Comparison of ENCODE assay signal across 21 cellular contexts in the genomic region with DNA sequence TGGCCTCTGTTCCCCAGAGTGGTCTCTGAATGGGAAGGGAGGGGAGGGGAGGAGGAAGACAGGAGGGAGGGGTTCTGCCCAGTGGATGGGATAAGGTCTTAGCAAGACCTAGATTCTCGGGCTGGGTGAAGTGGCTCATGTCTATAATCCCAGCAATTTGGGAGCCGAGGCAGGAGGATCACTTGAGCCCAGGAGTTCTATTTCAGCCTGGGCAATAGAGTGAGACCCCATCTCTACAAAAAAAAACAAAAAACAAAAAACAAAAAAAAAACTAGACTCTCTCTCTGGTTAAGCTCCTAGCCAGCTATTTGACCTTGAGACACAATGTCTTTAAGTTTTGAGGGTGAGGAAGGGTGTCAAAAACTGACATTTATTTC. TPM values are rescaled to one million over a fixed set of nuclear protein-coding genes. Genes with fewer than 3 reads are reported as not detected.
DNase-seq lines count a peak whose midpoint lies in the region; ATAC-seq, FAIRE-seq and TF ChIP-seq lines count a peak whose summit lies in the region.
"Had no signal": no experiment of that assay in that cellular context is flagged by ENCODE, and none has a peak within 500 bp of the region (broad histone marks: within the 10 kb centered on the region; RNA-seq: fewer than 3 reads in every experiment).

No MANE protein-coding gene starts in this region.

- TF ChIP-seq CTCF in endothelial cell of umbilical vein (IDR thresholded peaks at IDR 0.05; ENCODE audit: extremely low read depth in 1 of 2, insufficient read depth in 1 of 2, low read depth in 1 of 2, low read length in 2 of 2) (no peak), pancreas (IDR thresholded peaks at IDR 0.05) (no peak), vagina (IDR thresholded peaks at IDR 0.05) (no peak)

- no peak for FAIRE-seq in endothelial cell of umbilical vein (lab: Jason Lieb, UNC)
- no peak for FAIRE-seq in pancreas (lab: Jason Lieb, UNC)
- FAIRE-seq: A204.1, GM12891 had no signal

- dilution Hi-C loops in endothelial cell of umbilical vein (cut with MboI; ENCODE audit: extremely low pct_ligation_motif_present, low sequenced_read_pairs), result no loop called here

- WGBS in pancreas, 2 donors, result 85 to 96% methylated on average over 2 of the region's 2 CpGs
- WGBS in mesendoderm (ENCODE audit: extremely low coverage, insufficient coverage, low lambda C conversion rate), result no CpG with 5 or more reads among the region's 2 CpGs

- no peaks in the 10 kb centered on the region for H3K79me1 ChIP-seq in mesendoderm (ENCODE audit: low read length)

- peak overlapping the region; percentile 88 for H3K27ac ChIP-seq in endothelial cell of umbilical vein (ENCODE audit: insufficient read depth, low read depth, low read length)
- H3K27ac ChIP-seq in pancreas, result peak overlapping the region; percentile 55 to 82 (median 64)
- H3K27ac ChIP-seq in vagina, result peak overlapping the region; percentile 79
- no peak overlapping the region for H3K27ac ChIP-seq in mesendoderm (ENCODE audit: low read depth, low read length)
- H3K27ac ChIP-seq: neutrophil had no signal

- H3K9me3 ChIP-seq in endothelial cell of umbilical vein (replicated peaks; ENCODE audit: control insufficient read depth, insufficient read depth, low read length) (no peaks in the 10 kb centered on the region), pancreas (no peaks in the 10 kb centered on the region), vagina (no peaks in the 10 kb centered on the region)
- H3K9me3 ChIP-seq: neutrophil, spleen had no signal

- TF ChIP-seq POLR2A in endothelial cell of umbilical vein (IDR thresholded peaks at IDR 0.05; ENCODE audit: low read depth, low read length), result no peak
- no peak for TF ChIP-seq POLR2A in vagina (IDR thresholded peaks at IDR 0.05)

- H3K36me3 ChIP-seq in endothelial cell of umbilical vein (ENCODE audit: control insufficient read depth in 2 of 2, extremely low read depth in 1 of 2, insufficient read depth in 2 of 2, low read length in 2 of 2), result no peaks in the 10 kb centered on the region
- H3K36me3 ChIP-seq in pancreas, result no peaks in the 10 kb centered on the region
- no peaks in the 10 kb centered on the region for H3K36me3 ChIP-seq in vagina
- no peaks in the 10 kb centered on the region for H3K36me3 ChIP-seq in mesendoderm (ENCODE audit: control insufficient read depth, insufficient read depth, low read length)
- H3K36me3 ChIP-seq: neutrophil, spleen had no signal

- H4K5ac ChIP-seq in mesendoderm (ENCODE audit: low read length), result no peak overlapping the region

- no peak overlapping the region for H2BK15ac ChIP-seq in mesendoderm (replicated peaks; ENCODE audit: low read depth)

- no peak overlapping the region for H2AK5ac ChIP-seq in mesendoderm (ENCODE audit: low read length)

- ATAC-seq in pancreas (no peak), GM21447 (IDR thresholded peaks at IDR 0.05; ENCODE audit: unreplicated experiment) (no peak)

- H2BK5ac ChIP-seq in mesendoderm (ENCODE audit: low read length), result no peak overlapping the region

- H3K4me1 Mint-ChIP-seq in activated T-cell treated with anti-CD3 and anti-CD28 coated beads, Interleukin-2, amount 50 U/mL, for 24 hours (ENCODE audit: low read depth), result peaks cover 11% of the 10 kb centered on the region

- H4K8ac ChIP-seq in mesendoderm (ENCODE audit: low read depth, low read length), result no peak overlapping the region

- H3K36me3 Mint-ChIP-seq in activated T-cell treated with anti-CD3 and anti-CD28 coated beads, Interleukin-2, amount 50 U/mL, for 24 hours (ENCODE audit: low read depth), result no peaks in the 10 kb centered on the region
- H3K36me3 Mint-ChIP-seq: CD4-positive, alpha-beta memory T cell had no signal

- H3K18ac ChIP-seq in mesendoderm (ENCODE audit: low read length), result no peak overlapping the region

- H3K56ac ChIP-seq in mesendoderm (ENCODE audit: low read length), result no peak overlapping the region

- POLR2A ChIA-PET in endothelial cell of umbilical vein (lab: Charles Lee), result interaction anchor here (0.7 kb wide), 1 partner anchor 107 kb away, joined by 3 read pairs; no protein-coding TSS in a partner anchor

- H3K4me2 ChIP-seq in endothelial cell of umbilical vein (ENCODE audit: insufficient read depth, low read length) (peak overlapping the region; percentile 75), mesendoderm (ENCODE audit: low read length) (no peak overlapping the region)

- BruUV-seq in endothelial cell of umbilical vein (replicated peaks; lab: Mats Ljungman, UMichigan), result no TSS peak

- no peaks in the 10 kb centered on the region for H4K20me1 ChIP-seq in endothelial cell of umbilical vein (replicated peaks; ENCODE audit: control insufficient read depth, extremely low read depth, insufficient read depth, low read length)

- H3K9me1 ChIP-seq in endothelial cell of umbilical vein (replicated peaks; ENCODE audit: control insufficient read depth, extremely low read depth, insufficient read depth, low read length), result no peaks in the 10 kb centered on the region

- no peak overlapping the region for H2AFZ ChIP-seq in endothelial cell of umbilical vein (ENCODE audit: low read depth, low read length)

- H3K23ac ChIP-seq in mesendoderm (ENCODE audit: low read length), result no peak overlapping the region

- peak overlapping the region; percentile 37 for H3K27ac Mint-ChIP-seq in activated T-cell treated with anti-CD3 and anti-CD28 coated beads, Interleukin-2, amount 50 U/mL, for 24 hours
- H3K27ac Mint-ChIP-seq: stimulated activated naive CD8-positive, alpha-beta T cell treated with anti-CD3 and anti-CD28 coated beads, Interleukin-15, Interleukin-2, amounts not matched to agents 100 ng/mL and 50 ng/mL, for 24 hours had no signal

- intact Hi-C loops in endothelial cell of umbilical vein (cut with micrococcal nuclease) (loop anchor here (1.0 to 5.0 kb wide), 4 partner anchors 38 to 351 kb away; no protein-coding TSS in a partner anchor), pancreas (cut with DNase I) (no loop called here), vagina (cut with DNase I) (no loop called here)

- no peaks in the 10 kb centered on the region for H3K9me3 Mint-ChIP-seq in activated T-cell treated with anti-CD3 and anti-CD28 coated beads, Interleukin-2, amount 50 U/mL, for 24 hours
- H3K9me3 Mint-ChIP-seq: CD4-positive, alpha-beta memory T cell; stimulated activated naive CD8-positive, alpha-beta T cell treated with anti-CD3 and anti-CD28 coated beads, Interleukin-15, Interleukin-2, amounts not matched to agents 100 ng/mL and 50 ng/mL, for 24 hours had no signal

- H3K4ac ChIP-seq in mesendoderm (ENCODE audit: low read depth, low read length), result no peak overlapping the region

- no peaks in the 10 kb centered on the region for H3K27me3 ChIP-seq in endothelial cell of umbilical vein (ENCODE audit: control insufficient read depth in 2 of 2, insufficient read depth in 2 of 2, low read length in 2 of 2)
- no peaks in the 10 kb centered on the region for H3K27me3 ChIP-seq in pancreas
- no peaks in the 10 kb centered on the region for H3K27me3 ChIP-seq in vagina
- no peaks in the 10 kb centered on the region for H3K27me3 ChIP-seq in mesendoderm (ENCODE audit: insufficient read depth, low read length, poor library complexity)
- H3K27me3 ChIP-seq: dorsolateral prefrontal cortex, spleen had no signal

- DNase-seq in activated T-cell treated with anti-CD3 and anti-CD28 coated beads, Interleukin-2, amount 50 U/mL, for 24 hours, result no peak
- DNase-seq in activated T-cell treated with anti-CD3 and anti-CD28 coated beads, Interleukin-2, amount 50 U/mL, for 48 hours, result no peak
- DNase-seq in endothelial cell of umbilical vein (ENCODE audit: low read depth, low spot score) (no peak), pancreas (no peak), vagina (ENCODE audit: extremely low spot score in 2 of 2) (no peak), mesendoderm (no peak), NCI-H128 (lab: John Stamatoyannopoulos, UW; ENCODE audit: unreplicated experiment) (no peak)
- DNase-seq: activated CD8-positive, alpha-beta memory T cell treated with anti-CD3 and anti-CD28 coated beads for 24 hours; activated effector memory CD4-positive, alpha-beta T cell treated with Interleukin-2 at 50 U/mL for 16 hours; CD4-positive, alpha-beta memory T cell; dorsolateral prefrontal cortex; NCI-H187 treated with DMSO at 0.1 percent for 48 hours; spleen had no signal

- peaks cover 10% of the 10 kb centered on the region for H3K27me3 Mint-ChIP-seq in activated T-cell treated with anti-CD3 and anti-CD28 coated beads, Interleukin-2, amount 50 U/mL, for 24 hours
- H3K27me3 Mint-ChIP-seq: stimulated activated naive CD8-positive, alpha-beta T cell treated with anti-CD3 and anti-CD28 coated beads, Interleukin-15, Interleukin-2, amounts not matched to agents 100 ng/mL and 50 ng/mL, for 24 hours had no signal

- H3K4me1 ChIP-seq in endothelial cell of umbilical vein (ENCODE audit: control insufficient read depth, extremely low read depth, insufficient read depth, low read length) (peaks cover 55% of the 10 kb centered on the region), pancreas (peaks cover 12 to 30% (median 17%) of the 10 kb centered on the region in 3 donors), vagina (peaks cover 60% of the 10 kb centered on the region), mesendoderm (ENCODE audit: control insufficient read depth, low read depth, low read length) (peaks cover 9% of the 10 kb centered on the region)

- no peaks in the 10 kb centered on the region for H3K79me2 ChIP-seq in endothelial cell of umbilical vein (ENCODE audit: control insufficient read depth, insufficient read depth, low read length)
- H3K79me2 ChIP-seq in mesendoderm (ENCODE audit: control insufficient read depth, insufficient read depth, low read length), result no peaks in the 10 kb centered on the region

- H3K9ac ChIP-seq in endothelial cell of umbilical vein (replicated peaks; ENCODE audit: extremely low read depth, insufficient read depth, low read length), result peak overlapping the region; percentile 45
- no peak overlapping the region for H3K9ac ChIP-seq in mesendoderm (ENCODE audit: low read length)

- CTCF ChIA-PET in endothelial cell of umbilical vein (lab: Charles Lee), result interaction anchor here (0.8 to 3.6 kb wide), 5 partner anchors 20 to 259 kb away, joined by 3 to 28 read pairs (median 3); no protein-coding TSS in a partner anchor

- no peak overlapping the region for H2BK120ac ChIP-seq in mesendoderm (ENCODE audit: low read depth, low read length)

- no peak overlapping the region for H3K4me3 Mint-ChIP-seq in activated T-cell treated with anti-CD3 and anti-CD28 coated beads, Interleukin-2, amount 50 U/mL, for 24 hours
- H3K4me3 Mint-ChIP-seq: CD4-positive, alpha-beta memory T cell; stimulated activated naive CD8-positive, alpha-beta T cell treated with anti-CD3 and anti-CD28 coated beads, Interleukin-15, Interleukin-2, amounts not matched to agents 100 ng/mL and 50 ng/mL, for 24 hours had no signal

- H3K4me3 ChIP-seq in endothelial cell of umbilical vein (replicated peaks in 1 of 3; ENCODE audit: insufficient read depth in 1 of 3, low read depth in 1 of 3, low read length in 3 of 3) (no peak overlapping the region), pancreas (no peak overlapping the region), vagina (no peak overlapping the region), mesendoderm (ENCODE audit: low read length) (no peak overlapping the region)
- H3K4me3 ChIP-seq: dorsolateral prefrontal cortex, lung, spleen had no signal

RNA-seq across cellular contexts. Expression of a gene that starts 11.4 kb away (rescaled TPM):
- total RNA-seq in endothelial cell of umbilical vein (1.4 and 1.8 TPM in 2 replicates), pancreas (under 1 TPM; 0.35 to 0.87 (median 0.61) TPM), vagina (1.5 TPM)
- polyA plus RNA-seq in endothelial cell of umbilical vein (0.64 and 0.92 TPM in 2 replicates), pancreas (1 to 10 TPM; 1.3 to 1.5 TPM)
- polyA plus RNA-seq in endothelial cell of umbilical vein (2011; cell fraction: cytosol; rRNA removed), result 1.8 and 2.2 TPM in 2 replicates
- polyA plus RNA-seq in endothelial cell of umbilical vein (2011; cell fraction: nucleus; rRNA removed), result 0.90 and 1.3 TPM in 2 replicates
- polyA plus RNA-seq in endothelial cell of umbilical vein (2012), result 3.3 and 8.5 TPM in 2 replicates
- 0.24 and 0.70 TPM in 2 replicates for polyA minus RNA-seq in endothelial cell of umbilical vein
- 2.8 TPM for polyA minus RNA-seq in endothelial cell of umbilical vein (2011; cell fraction: cytosol; rRNA and poly(A)+ RNA removed)
- polyA minus RNA-seq in endothelial cell of umbilical vein (2011; cell fraction: nucleus; rRNA and poly(A)+ RNA removed), result 0.29 and 0.48 TPM in 2 replicates
- 3.9 TPM for polyA plus RNA-seq in mesendoderm (2013, experiment 1 of 2)
- 4.1 TPM for polyA plus RNA-seq in mesendoderm (2013, experiment 2 of 2)

RNA-seq across cellular contexts. Expression of a gene that starts 37.5 kb away (rescaled TPM):
- 363 and 394 TPM in 2 replicates for total RNA-seq in endothelial cell of umbilical vein
- polyA plus RNA-seq in endothelial cell of umbilical vein, result 414 and 436 TPM in 2 replicates
- 349 and 462 TPM in 2 replicates for polyA plus RNA-seq in endothelial cell of umbilical vein (2011; cell fraction: cytosol; rRNA removed)
- polyA plus RNA-seq in endothelial cell of umbilical vein (2011; cell fraction: nucleus; rRNA removed), result 354 and 389 TPM in 2 replicates
- polyA plus RNA-seq in endothelial cell of umbilical vein (2012), result 254 and 300 TPM in 2 replicates
- polyA minus RNA-seq in endothelial cell of umbilical vein, result 209 and 240 TPM in 2 replicates
- polyA minus RNA-seq in endothelial cell of umbilical vein (2011; cell fraction: cytosol; rRNA and poly(A)+ RNA removed), result 1.9 TPM
- 110 and 175 TPM in 2 replicates for polyA minus RNA-seq in endothelial cell of umbilical vein (2011; cell fraction: nucleus; rRNA and poly(A)+ RNA removed)
- total RNA-seq in pancreas, result 10 to 100 TPM; 22.2 to 61.5 (median 29.4) TPM
- polyA plus RNA-seq in pancreas, result 10 to 100 TPM; 20.4 to 36.8 TPM
- 45.2 TPM for total RNA-seq in vagina
- 54.2 TPM for polyA plus RNA-seq in mesendoderm (2013, experiment 1 of 2)
- polyA plus RNA-seq in mesendoderm (2013, experiment 2 of 2), result 56.7 TPM
- total RNA-seq: CD4-positive, alpha-beta memory T cell had no signal
- polyA plus RNA-seq: CD4-positive, alpha-beta memory T cell had no signal

RNA-seq across cellular contexts. Expression of a gene that starts 51.4 kb away (rescaled TPM):
- total RNA-seq in endothelial cell of umbilical vein, result 40.3 and 44.4 TPM in 2 replicates
- 9.3 and 10.2 TPM in 2 replicates for polyA plus RNA-seq in endothelial cell of umbilical vein
- 8.2 and 9.2 TPM in 2 replicates for polyA plus RNA-seq in endothelial cell of umbilical vein (2011; cell fraction: cytosol; rRNA removed)
- polyA plus RNA-seq in endothelial cell of umbilical vein (2011; cell fraction: nucleus; rRNA removed), result 27.3 and 28.5 TPM in 2 replicates
- 27.0 and 32.0 TPM in 2 replicates for polyA plus RNA-seq in endothelial cell of umbilical vein (2012)
- polyA minus RNA-seq in endothelial cell of umbilical vein, result 36.2 and 36.8 TPM in 2 replicates
- polyA minus RNA-seq in endothelial cell of umbilical vein (2011; cell fraction: cytosol; rRNA and poly(A)+ RNA removed), result 17.7 TPM
- polyA minus RNA-seq in endothelial cell of umbilical vein (2011; cell fraction: nucleus; rRNA and poly(A)+ RNA removed), result 28.4 and 37.8 TPM in 2 replicates
- total RNA-seq in pancreas, result 10 to 100 TPM; 23.9 to 38.2 (median 27.5) TPM
- 10 to 100 TPM; 16.2 to 18.6 TPM for polyA plus RNA-seq in pancreas
- total RNA-seq in vagina, result 55.2 TPM
- 15.8 TPM for polyA plus RNA-seq in mesendoderm (2013, experiment 1 of 2)
- 15.8 TPM for polyA plus RNA-seq in mesendoderm (2013, experiment 2 of 2)

RNA-seq across cellular contexts. Expression of a gene that starts 53.8 kb away (rescaled TPM):
- not detected in 2 replicates for total RNA-seq in endothelial cell of umbilical vein
- not detected in 2 replicates for polyA plus RNA-seq in endothelial cell of umbilical vein
- polyA plus RNA-seq in endothelial cell of umbilical vein (2011; cell fraction: cytosol; rRNA removed), result not detected in 2 replicates
- not detected in 2 replicates for polyA plus RNA-seq in endothelial cell of umbilical vein (2011; cell fraction: nucleus; rRNA removed)
- 0.14 TPM in 1 of 2 replicates, not detected in the other for polyA plus RNA-seq in endothelial cell of umbilical vein (2012)
- not detected in 2 replicates for polyA minus RNA-seq in endothelial cell of umbilical vein
- not detected for polyA minus RNA-seq in endothelial cell of umbilical vein (2011; cell fraction: cytosol; rRNA and poly(A)+ RNA removed)
- polyA minus RNA-seq in endothelial cell of umbilical vein (2011; cell fraction: nucleus; rRNA and poly(A)+ RNA removed), result not detected in 2 replicates
- not detected for total RNA-seq in pancreas
- not detected for polyA plus RNA-seq in pancreas
- not detected for total RNA-seq in vagina
- 0.20 TPM for polyA plus RNA-seq in mesendoderm (2013, experiment 1 of 2)
- polyA plus RNA-seq in mesendoderm (2013, experiment 2 of 2), result 0.14 TPM
- total RNA-seq: CD4-positive, alpha-beta memory T cell; dorsolateral prefrontal cortex; fibroblast of villous mesenchyme; lung; NCI-H460; spleen had no signal
- polyA plus RNA-seq: CD4-positive, alpha-beta memory T cell; lung; spleen had no signal
